In the genomic region with DNA sequence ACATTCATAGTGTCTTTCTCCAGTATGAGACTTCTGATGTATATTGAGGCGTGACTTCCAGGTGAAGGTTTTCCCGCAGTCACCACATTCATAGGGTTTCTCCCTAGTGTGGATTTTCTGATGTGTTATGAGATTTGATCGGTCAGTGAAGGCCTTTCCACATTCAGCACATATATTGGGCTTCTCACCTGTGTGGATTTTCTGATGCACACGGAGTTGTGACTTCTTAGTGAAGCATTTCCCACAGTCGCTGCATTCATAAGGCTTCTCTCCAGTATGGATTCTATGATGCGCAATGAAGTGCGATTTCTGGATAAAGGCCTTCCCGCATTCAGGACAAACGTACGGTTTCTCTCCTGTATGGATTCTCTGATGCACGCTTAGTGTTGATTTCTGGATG, we compare ENCODE assay signal across 29 cellular contexts.
"Had no signal": no experiment of that assay in that cellular context is flagged by ENCODE, and none has a peak within 500 bp of the region (broad histone marks: within the 10 kb centered on the region; RNA-seq: fewer than 3 reads in every experiment).

No MANE protein-coding gene starts in this region.

- H3K4me1 ChIP-seq: lower lobe of right lung, prostate gland, sigmoid colon, spleen, suprapubic skin, tibial artery, upper lobe of right lung had no signal

- H3K27ac ChIP-seq: lower lobe of right lung, ovary, prostate gland, sigmoid colon, spleen, suprapubic skin, thoracic aorta, tibial artery, upper lobe of right lung had no signal

- H3K4me3 ChIP-seq: lower lobe of right lung, mucosa of descending colon, ovary, prostate gland, sigmoid colon, spleen, suprapubic skin, thoracic aorta, tibial artery, upper lobe of right lung had no signal

- H3K4me1 Mint-ChIP-seq: naive thymus-derived CD4-positive, alpha-beta T cell; stimulated activated effector memory CD8-positive, alpha-beta T cell treated with anti-CD3 and anti-CD28 coated beads, Interleukin-12 subunit alpha, Interleukin-12 subunit beta, amount 100 ng/mL, for 72 hours had no signal

- H3K27ac Mint-ChIP-seq: naive thymus-derived CD4-positive, alpha-beta T cell; natural killer cell treated with Interleukin-12 subunit alpha and Interleukin-12 subunit beta and Interleukin-15 and Interleukin-18, amount 100 ng/mL, for 72 hours; stimulated activated effector memory CD8-positive, alpha-beta T cell treated with anti-CD3 and anti-CD28 coated beads, Interleukin-12 subunit alpha, Interleukin-12 subunit beta, amount 100 ng/mL, for 72 hours; stimulated activated naive CD8-positive, alpha-beta T cell treated with anti-CD3 and anti-CD28 coated beads, Interleukin-15, Interleukin-2, amounts not matched to agents 100 ng/mL and 50 ng/mL, for 24 hours had no signal

- H3K27me3 ChIP-seq: ovary, sigmoid colon, spleen, suprapubic skin, tibial artery, upper lobe of right lung had no signal

- FAIRE-seq: keratinocyte, small intestine, urothelium cell line had no signal

- ATAC-seq: left cardiac atrium; left lobe of liver; left ventricle myocardium superior; lower lobe of right lung; mucosa of descending colon; naive thymus-derived CD4-positive, alpha-beta T cell; natural killer cell treated with Interleukin-12 subunit alpha and Interleukin-12 subunit beta and Interleukin-15 and Interleukin-18, amount 100 ng/mL, for 72 hours; right cardiac atrium; stimulated activated effector memory CD8-positive, alpha-beta T cell treated with anti-CD3 and anti-CD28 coated beads, Interleukin-12 subunit alpha, Interleukin-12 subunit beta, amount 100 ng/mL, for 72 hours; upper lobe of right lung had no signal

- H3K4me3 Mint-ChIP-seq: naive thymus-derived CD4-positive, alpha-beta T cell; natural killer cell treated with Interleukin-12 subunit alpha and Interleukin-12 subunit beta and Interleukin-15 and Interleukin-18, amount 100 ng/mL, for 72 hours; stimulated activated effector memory CD8-positive, alpha-beta T cell treated with anti-CD3 and anti-CD28 coated beads, Interleukin-12 subunit alpha, Interleukin-12 subunit beta, amount 100 ng/mL, for 72 hours; stimulated activated naive CD8-positive, alpha-beta T cell treated with anti-CD3 and anti-CD28 coated beads, Interleukin-15, Interleukin-2, amounts not matched to agents 100 ng/mL and 50 ng/mL, for 24 hours had no signal

- H3K9me3 ChIP-seq: prostate gland, suprapubic skin had no signal

- H3K27me3 Mint-ChIP-seq: naive thymus-derived CD4-positive, alpha-beta T cell; stimulated activated naive CD8-positive, alpha-beta T cell treated with anti-CD3 and anti-CD28 coated beads, Interleukin-15, Interleukin-2, amounts not matched to agents 100 ng/mL and 50 ng/mL, for 24 hours had no signal

- H3K36me3 ChIP-seq: ovary, prostate gland had no signal

- DNase-seq: hippocampal formation; kidney glomerular epithelial cell; left cardiac atrium; left ventricle myocardium superior; lower lobe of right lung; midbrain; mucosa of descending colon; naive thymus-derived CD4-positive, alpha-beta T cell; ovary; posterior cingulate gyrus; retina; right cardiac atrium; sigmoid colon; small intestine; spleen; stimulated activated CD4-positive, alpha-beta T cell treated with anti-CD3 and anti-CD28 coated beads, Interleukin-4, amount 100 ng/mL, for 24 hours; stimulated activated naive CD4-positive, alpha-beta T cell; tibial artery; trophoblast cell; upper lobe of right lung had no signal
